Comparison of ENCODE assay signal across 37 cellular contexts in the genomic region with DNA sequence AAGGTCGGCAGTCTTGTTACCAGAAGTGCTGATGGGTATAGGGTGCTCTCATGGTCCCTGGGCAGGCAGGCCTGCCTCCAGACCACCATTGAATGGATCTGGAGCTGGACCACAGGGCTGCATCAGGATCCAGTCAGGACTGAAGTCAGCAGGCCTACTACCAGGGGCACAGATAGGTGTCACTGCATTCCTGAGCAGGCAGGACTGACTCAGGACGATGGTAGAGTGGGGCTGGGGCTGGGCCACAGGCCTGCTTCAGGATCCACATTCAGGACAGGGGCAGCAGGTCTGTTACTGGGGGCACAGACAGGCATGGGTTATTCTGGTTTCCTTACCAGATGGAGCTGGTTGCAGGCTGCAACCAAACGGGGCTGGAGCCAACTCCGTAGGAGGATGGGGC.
"Had no signal": no experiment of that assay in that cellular context is flagged by ENCODE, and none has a peak within 500 bp of the region (broad histone marks: within the 10 kb centered on the region; RNA-seq: fewer than 3 reads in every experiment).

No MANE protein-coding gene starts in this region.

- H3K27me3 ChIP-seq: ascending aorta, cardiac muscle cell had no signal

- H3K4me1 ChIP-seq: ascending aorta had no signal

- H3K27ac ChIP-seq: ascending aorta, cardiac muscle cell, WERI-Rb-1 had no signal

- H3K4me3 Mint-ChIP-seq: activated CD4-positive, alpha-beta memory T cell treated with anti-CD3 and anti-CD28 coated beads, Interleukin-2, amount 10 ng/mL, durations not matched to agents 7 days and 5 days; activated CD4-positive, alpha-beta T cell treated with anti-CD3 and anti-CD28 coated beads, Interleukin-2, amount 10 ng/mL, durations not matched to agents 7 days and 5 days; activated CD8-positive, alpha-beta memory T cell treated with anti-CD3 and anti-CD28 coated beads, Interleukin-2, amount 10 ng/mL, durations not matched to agents 7 days and 5 days; activated CD8-positive, alpha-beta T cell treated with anti-CD3 and anti-CD28 coated beads, Interleukin-2, amount 10 ng/mL, durations not matched to agents 7 days and 5 days; activated naive CD4-positive, alpha-beta T cell treated with anti-CD3 and anti-CD28 coated beads, Interleukin-2, amount 10 ng/mL, durations not matched to agents 7 days and 5 days; activated naive CD4-positive, alpha-beta T cell treated with anti-CD3 and anti-CD28 coated beads, Interleukin-2, amount 50 U/mL, for 24 hours; activated naive CD8-positive, alpha-beta T cell; activated naive CD8-positive, alpha-beta T cell treated with anti-CD3 and anti-CD28 coated beads, Interleukin-2, amount 10 ng/mL, durations not matched to agents 7 days and 5 days; activated naive CD8-positive, alpha-beta T cell treated with anti-CD3 and anti-CD28 coated beads, Interleukin-2, amount 50 U/mL, for 24 hours; activated T-cell treated with anti-CD3 and anti-CD28 coated beads, Interleukin-2, amount 50 U/mL, for 24 hours; brain; central memory CD8-positive, alpha-beta T cell; T-helper 1 cell treated with Interleukin-12 subunit alpha and Interleukin-12 subunit beta and Interleukin-4 antibody, amounts not matched to agents 30 μg/mL and 1 μg/mL, for 36 hours; T-helper 2 cell treated with Interferon-gamma antibody and Interleukin-4, amounts not matched to agents 5 μg/mL and 100 μg/mL, for 36 hours; WTC11 had no signal

- H3K27ac Mint-ChIP-seq: activated CD4-positive, alpha-beta memory T cell treated with anti-CD3 and anti-CD28 coated beads, Interleukin-2, amount 10 ng/mL, durations not matched to agents 7 days and 5 days; activated CD4-positive, alpha-beta T cell treated with anti-CD3 and anti-CD28 coated beads, Interleukin-2, amount 10 ng/mL, durations not matched to agents 7 days and 5 days; activated CD8-positive, alpha-beta memory T cell treated with anti-CD3 and anti-CD28 coated beads, Interleukin-2, amount 10 ng/mL, durations not matched to agents 7 days and 5 days; activated CD8-positive, alpha-beta T cell treated with anti-CD3 and anti-CD28 coated beads, Interleukin-2, amount 10 ng/mL, durations not matched to agents 7 days and 5 days; activated naive CD4-positive, alpha-beta T cell treated with anti-CD3 and anti-CD28 coated beads, Interleukin-2, amount 10 ng/mL, durations not matched to agents 7 days and 5 days; activated naive CD4-positive, alpha-beta T cell treated with anti-CD3 and anti-CD28 coated beads, Interleukin-2, amount 50 U/mL, for 24 hours; activated naive CD8-positive, alpha-beta T cell; activated naive CD8-positive, alpha-beta T cell treated with anti-CD3 and anti-CD28 coated beads, Interleukin-2, amount 10 ng/mL, durations not matched to agents 7 days and 5 days; activated naive CD8-positive, alpha-beta T cell treated with anti-CD3 and anti-CD28 coated beads, Interleukin-2, amount 50 U/mL, for 24 hours; activated T-cell treated with anti-CD3 and anti-CD28 coated beads, Interleukin-2, amount 50 U/mL, for 24 hours; activated T-helper 2 cell treated with anti-CD3 and anti-CD28 coated beads, Interferon-gamma antibody, Interleukin-2, Interleukin-4, amounts not matched to agents 10 μg/mL and 5 μg/mL and 100 μg/mL, durations not matched to agents 14 hours and 24 hours and 36 hours; brain; T-helper 1 cell treated with Interleukin-12 subunit alpha and Interleukin-12 subunit beta and Interleukin-4 antibody, amounts not matched to agents 30 μg/mL and 1 μg/mL, for 36 hours; T-helper 2 cell treated with Interferon-gamma antibody and Interleukin-4, amounts not matched to agents 5 μg/mL and 100 μg/mL, for 36 hours; WTC11 had no signal

- DNase-seq: activated CD4-positive, alpha-beta memory T cell treated with anti-CD3 and anti-CD28 coated beads, Interleukin-2, amount 10 ng/mL, durations not matched to agents 7 days and 5 days; activated CD4-positive, alpha-beta T cell treated with anti-CD3 and anti-CD28 coated beads for 4 hours; activated CD4-positive, alpha-beta T cell treated with anti-CD3 and anti-CD28 coated beads, Interleukin-2, amount 10 ng/mL, durations not matched to agents 7 days and 5 days; activated CD4-positive, alpha-beta T cell treated with anti-CD3 and anti-CD28 coated beads, Interleukin-2, amount 50 U/mL, for 48 hours; activated CD4-positive, CD25-positive, alpha-beta regulatory T cell; activated CD8-positive, alpha-beta memory T cell treated with anti-CD3 and anti-CD28 coated beads for 24 hours; activated CD8-positive, alpha-beta memory T cell treated with anti-CD3 and anti-CD28 coated beads, Interleukin-2, amount 10 ng/mL, durations not matched to agents 7 days and 5 days; activated CD8-positive, alpha-beta memory T cell treated with anti-CD3 and anti-CD28 coated beads, Interleukin-2, amount 50 U/mL, for 48 hours; activated CD8-positive, alpha-beta T cell treated with anti-CD3 and anti-CD28 coated beads, Interleukin-2, amount 10 ng/mL, durations not matched to agents 7 days and 5 days; activated effector memory CD4-positive, alpha-beta T cell treated with Interleukin-2 at 50 U/mL for 16 hours; activated gamma-delta T cell; activated naive CD4-positive, alpha-beta T cell treated with anti-CD3 and anti-CD28 coated beads, Interleukin-2, amount 10 ng/mL, durations not matched to agents 7 days and 5 days; activated naive CD4-positive, alpha-beta T cell treated with Interleukin-2 at 50 U/mL for 16 hours; activated naive CD8-positive, alpha-beta T cell treated with anti-CD3 and anti-CD28 coated beads, Interleukin-2, amount 10 ng/mL, durations not matched to agents 7 days and 5 days; activated naive CD8-positive, alpha-beta T cell treated with anti-CD3 and anti-CD28 coated beads, Interleukin-2, amount 50 U/mL, for 24 hours; activated T-cell treated with anti-CD3 and anti-CD28 coated beads, Interleukin-2, amount 50 U/mL, for 24 hours; activated T-cell treated with anti-CD3 and anti-CD28 coated beads, Interleukin-2, amount 50 U/mL, for 48 hours; amygdala; anterior cingulate cortex; caudate nucleus; cerebellar nuclear complex; T-helper 1 cell; T-helper 2 cell; T-helper 9 cell; WERI-Rb-1 had no signal

- ATAC-seq: activated CD4-positive, CD25-positive, alpha-beta regulatory T cell treated with anti-CD3 and anti-CD28 coated beads, Interleukin-2, amount 50 U/mL, for 24 hours; activated CD8-positive, alpha-beta memory T cell treated with anti-CD3 and anti-CD28 coated beads, Interleukin-2, amount 10 ng/mL, durations not matched to agents 7 days and 5 days; activated CD8-positive, alpha-beta T cell treated with anti-CD3 and anti-CD28 coated beads, Interleukin-2, amount 10 ng/mL, durations not matched to agents 7 days and 5 days; activated naive CD8-positive, alpha-beta T cell treated with anti-CD3 and anti-CD28 coated beads, Interleukin-2, amount 50 U/mL, for 24 hours; WTC11 had no signal

- H3K4me1 Mint-ChIP-seq: activated CD4-positive, alpha-beta memory T cell treated with anti-CD3 and anti-CD28 coated beads, Interleukin-2, amount 10 ng/mL, durations not matched to agents 7 days and 5 days; activated CD4-positive, alpha-beta T cell treated with anti-CD3 and anti-CD28 coated beads, Interleukin-2, amount 10 ng/mL, durations not matched to agents 7 days and 5 days; activated CD8-positive, alpha-beta memory T cell treated with anti-CD3 and anti-CD28 coated beads, Interleukin-2, amount 10 ng/mL, durations not matched to agents 7 days and 5 days; activated naive CD4-positive, alpha-beta T cell treated with anti-CD3 and anti-CD28 coated beads, Interleukin-2, amount 10 ng/mL, durations not matched to agents 7 days and 5 days; activated naive CD4-positive, alpha-beta T cell treated with anti-CD3 and anti-CD28 coated beads, Interleukin-2, amount 50 U/mL, for 24 hours; activated naive CD8-positive, alpha-beta T cell treated with anti-CD3 and anti-CD28 coated beads, Interleukin-2, amount 10 ng/mL, durations not matched to agents 7 days and 5 days; activated naive CD8-positive, alpha-beta T cell treated with anti-CD3 and anti-CD28 coated beads, Interleukin-2, amount 50 U/mL, for 24 hours; brain; central memory CD8-positive, alpha-beta T cell; WTC11 had no signal

- H3K9me3 Mint-ChIP-seq: activated CD4-positive, alpha-beta memory T cell treated with anti-CD3 and anti-CD28 coated beads, Interleukin-2, amount 10 ng/mL, durations not matched to agents 7 days and 5 days; activated CD4-positive, alpha-beta T cell treated with anti-CD3 and anti-CD28 coated beads, Interleukin-2, amount 10 ng/mL, durations not matched to agents 7 days and 5 days; activated naive CD4-positive, alpha-beta T cell treated with anti-CD3 and anti-CD28 coated beads, Interleukin-2, amount 10 ng/mL, durations not matched to agents 7 days and 5 days; activated naive CD4-positive, alpha-beta T cell treated with anti-CD3 and anti-CD28 coated beads, Interleukin-2, amount 50 U/mL, for 24 hours; activated naive CD8-positive, alpha-beta T cell treated with anti-CD3 and anti-CD28 coated beads, Interleukin-2, amount 10 ng/mL, durations not matched to agents 7 days and 5 days; activated naive CD8-positive, alpha-beta T cell treated with anti-CD3 and anti-CD28 coated beads, Interleukin-2, amount 50 U/mL, for 24 hours; activated T-cell treated with anti-CD3 and anti-CD28 coated beads, Interleukin-2, amount 50 U/mL, for 24 hours; activated T-helper 2 cell treated with anti-CD3 and anti-CD28 coated beads, Interferon-gamma antibody, Interleukin-2, Interleukin-4, amounts not matched to agents 10 μg/mL and 5 μg/mL and 100 μg/mL, durations not matched to agents 14 hours and 24 hours and 36 hours; central memory CD8-positive, alpha-beta T cell; T-helper 1 cell treated with Interleukin-12 subunit alpha and Interleukin-12 subunit beta and Interleukin-4 antibody, amounts not matched to agents 30 μg/mL and 1 μg/mL, for 36 hours; T-helper 2 cell treated with Interferon-gamma antibody and Interleukin-4, amounts not matched to agents 5 μg/mL and 100 μg/mL, for 36 hours had no signal

- H3K9me3 ChIP-seq: ascending aorta had no signal

- FAIRE-seq: TTC549 had no signal

- H3K4me3 ChIP-seq: ascending aorta, cardiac muscle cell had no signal

- H3K36me3 ChIP-seq: ascending aorta, cardiac muscle cell, WERI-Rb-1 had no signal

- H3K36me3 Mint-ChIP-seq: activated CD8-positive, alpha-beta memory T cell treated with anti-CD3 and anti-CD28 coated beads, Interleukin-2, amount 10 ng/mL, durations not matched to agents 7 days and 5 days; activated naive CD4-positive, alpha-beta T cell treated with anti-CD3 and anti-CD28 coated beads, Interleukin-2, amount 10 ng/mL, durations not matched to agents 7 days and 5 days; activated naive CD4-positive, alpha-beta T cell treated with anti-CD3 and anti-CD28 coated beads, Interleukin-2, amount 50 U/mL, for 24 hours; activated naive CD8-positive, alpha-beta T cell; activated naive CD8-positive, alpha-beta T cell treated with anti-CD3 and anti-CD28 coated beads, Interleukin-2, amount 10 ng/mL, durations not matched to agents 7 days and 5 days; brain; WTC11 had no signal
